ENCODE assay signal across 13 cellular contexts in genomic region chr2:206225435-206226232, GRCh38. TPM values are rescaled to one million over a fixed set of nuclear protein-coding genes. Genes with fewer than 3 reads are reported as not detected.
DNase-seq lines count a peak whose midpoint lies in the region; ATAC-seq, FAIRE-seq and TF ChIP-seq lines count a peak whose summit lies in the region.
"Had no signal": no experiment of that assay in that cellular context is flagged by ENCODE, and none has a peak within 500 bp of the region (broad histone marks: within the 10 kb centered on the region; RNA-seq: fewer than 3 reads in every experiment).

No MANE protein-coding gene starts in this region.

- no peak overlapping the region for H3K4me3 Mint-ChIP-seq in stimulated activated memory B cell treated with anti-CD40 and anti-IgM and Interleukin-4, amounts not matched to agents 10 μg/mL and 1 μg/mL and 100 μg/mL, for 72 hours

- peaks cover 12% of the 10 kb centered on the region for H3K9me3 Mint-ChIP-seq in stimulated activated memory B cell treated with anti-CD40 and anti-IgM and Interleukin-4, amounts not matched to agents 10 μg/mL and 1 μg/mL and 100 μg/mL, for 72 hours

- no peak for TF ChIP-seq POLR2A in GM12892 (IDR thresholded peaks at IDR 0.05; ENCODE audit: low read depth, low read length)

- no peaks in the 10 kb centered on the region for H3K4me1 Mint-ChIP-seq in stimulated activated memory B cell treated with anti-CD40 and anti-IgM and Interleukin-4, amounts not matched to agents 10 μg/mL and 1 μg/mL and 100 μg/mL, for 72 hours

- H3K36me3 Mint-ChIP-seq in stimulated activated memory B cell treated with anti-CD40 and anti-IgM and Interleukin-4, amounts not matched to agents 10 μg/mL and 1 μg/mL and 100 μg/mL, for 72 hours: peaks cover 4% of the 10 kb centered on the region

- FAIRE-seq in GM12892 (lab: Jason Lieb, UNC): peak; percentile 51
- FAIRE-seq: bronchial epithelial cell had no signal

- peak; percentile 88 for ATAC-seq in HG02610 (IDR thresholded peaks at IDR 0.05; ENCODE audit: unreplicated experiment)
- ATAC-seq in HG03442 (IDR thresholded peaks at IDR 0.05; ENCODE audit: unreplicated experiment): peak; percentile 96
- ATAC-seq in stimulated activated memory B cell treated with anti-CD40 and anti-IgM and Interleukin-4, amounts not matched to agents 10 μg/mL and 1 μg/mL and 100 μg/mL, for 72 hours: no peak

- no peak overlapping the region for H3K27ac Mint-ChIP-seq in stimulated activated memory B cell treated with anti-CD40 and anti-IgM and Interleukin-4, amounts not matched to agents 10 μg/mL and 1 μg/mL and 100 μg/mL, for 72 hours

- DNase-seq in GM12892 (ENCODE audit: insufficient read length) (no peak), GM19240 (ENCODE audit: insufficient read length, low spot score) (peak; percentile 47), putamen (ENCODE audit: low spot score) (no peak), mesenteric fat pad (ENCODE audit: low spot score) (no peak), superior temporal gyrus (ENCODE audit: extremely low spot score) (no peak)
- DNase-seq: kidney glomerular epithelial cell; NCI-H446; nucleus accumbens; stimulated activated CD4-positive, alpha-beta T cell treated with anti-CD3 and anti-CD28 coated beads, Interleukin-4, amount 100 ng/mL, for 1 hour had no signal

- peaks cover 13% of the 10 kb centered on the region for H3K27me3 Mint-ChIP-seq in stimulated activated memory B cell treated with anti-CD40 and anti-IgM and Interleukin-4, amounts not matched to agents 10 μg/mL and 1 μg/mL and 100 μg/mL, for 72 hours

RNA-seq across cellular contexts. Expression of gene ZDBF2, which starts 48.8 kb away (rescaled TPM):
- polyA plus RNA-seq in GM12892 (2012; ENCODE audit: missing spikeins): 7.3 TPM
- 10.6 TPM for total RNA-seq in mesenteric fat pad
